In the genomic region with DNA sequence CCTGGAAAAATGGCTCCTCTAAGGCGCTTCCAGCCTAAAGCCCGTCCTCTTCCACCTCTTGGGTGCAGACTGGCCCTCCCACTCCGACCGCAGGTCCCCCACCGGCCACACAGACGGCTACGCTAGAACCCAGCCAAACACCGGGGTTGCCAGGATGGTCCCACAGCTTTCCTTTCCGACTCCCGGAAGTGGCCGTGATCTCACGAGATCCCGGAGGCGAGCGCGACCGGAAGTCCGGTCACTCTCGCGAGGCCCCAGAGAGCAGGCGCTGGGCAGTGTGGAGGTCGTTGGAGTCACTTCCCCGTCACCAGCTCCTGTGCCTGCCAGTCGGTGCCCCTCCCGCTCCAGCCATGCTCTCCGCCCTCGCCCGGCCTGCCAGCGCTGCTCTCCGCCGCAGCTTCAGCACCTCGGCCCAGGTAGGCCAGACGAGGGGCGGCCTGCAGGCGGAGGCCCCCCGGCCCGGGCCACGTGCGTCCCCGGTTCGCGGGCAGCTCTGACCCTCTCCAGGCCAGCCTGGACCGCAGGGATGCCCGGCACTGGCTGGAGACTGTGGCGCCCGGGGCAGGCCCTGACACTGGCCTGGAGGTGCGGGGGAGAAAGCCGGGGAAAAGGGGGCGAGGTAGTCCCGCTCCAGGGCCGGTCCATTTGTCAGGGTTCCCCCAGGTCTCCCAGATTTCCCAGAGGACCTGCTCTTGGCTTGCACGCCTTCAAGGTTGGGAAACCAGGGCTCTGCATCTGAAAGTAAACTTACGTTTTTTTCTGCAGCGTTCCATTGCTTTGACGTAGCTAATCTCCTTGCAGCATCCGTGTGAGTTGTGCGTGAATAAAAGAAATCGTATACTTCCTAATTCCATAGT, we compare ENCODE assay signal across 8 cellular contexts. TPM values are rescaled to one million over a fixed set of nuclear protein-coding genes. Genes with fewer than 3 reads are reported as not detected.
DNase-seq lines count a peak whose midpoint lies in the region; ATAC-seq, FAIRE-seq and TF ChIP-seq lines count a peak whose summit lies in the region.

A gene with protein sequence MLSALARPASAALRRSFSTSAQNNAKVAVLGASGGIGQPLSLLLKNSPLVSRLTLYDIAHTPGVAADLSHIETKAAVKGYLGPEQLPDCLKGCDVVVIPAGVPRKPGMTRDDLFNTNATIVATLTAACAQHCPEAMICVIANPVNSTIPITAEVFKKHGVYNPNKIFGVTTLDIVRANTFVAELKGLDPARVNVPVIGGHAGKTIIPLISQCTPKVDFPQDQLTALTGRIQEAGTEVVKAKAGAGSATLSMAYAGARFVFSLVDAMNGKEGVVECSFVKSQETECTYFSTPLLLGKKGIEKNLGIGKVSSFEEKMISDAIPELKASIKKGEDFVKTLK (plus strand): TSS at position 296 of the 857 bp plus-strand sequence. CDS start 55 bp downstream, at position 351.
A gene with protein sequence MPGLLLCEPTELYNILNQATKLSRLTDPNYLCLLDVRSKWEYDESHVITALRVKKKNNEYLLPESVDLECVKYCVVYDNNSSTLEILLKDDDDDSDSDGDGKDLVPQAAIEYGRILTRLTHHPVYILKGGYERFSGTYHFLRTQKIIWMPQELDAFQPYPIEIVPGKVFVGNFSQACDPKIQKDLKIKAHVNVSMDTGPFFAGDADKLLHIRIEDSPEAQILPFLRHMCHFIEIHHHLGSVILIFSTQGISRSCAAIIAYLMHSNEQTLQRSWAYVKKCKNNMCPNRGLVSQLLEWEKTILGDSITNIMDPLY (minus strand): TSS at position 190 of the 857 bp plus-strand sequence. CDS start 17,477 bp downstream, outside the sequence.

- peaks cover 0 to 1% (median 0%) of the 10 kb centered on the region in 7 donors for H3K9me3 Mint-ChIP-seq in CD4-positive, CD25-positive, alpha-beta regulatory T cell

- 1% methylated on average over 19 of the region's 58 CpGs for WGBS in HepG2 (ENCODE audit: low lambda C conversion rate)

- H3K4me3 Mint-ChIP-seq in CD4-positive, CD25-positive, alpha-beta regulatory T cell = peak within 1 kb of the TSS; percentile 96 to 98 (median 98)

- H3K4me1 ChIP-seq in CD4-positive, CD25-positive, alpha-beta regulatory T cell (ENCODE audit: control insufficient read depth, insufficient read depth, low read length, poor library complexity, severe bottlenecking) = peaks cover 51% of the 10 kb centered on the region
- H3K4me1 ChIP-seq in HepG2 (ENCODE audit: insufficient read depth, low read length) = peaks cover 63% of the 10 kb centered on the region

- BruUV-seq in HepG2 (replicated peaks; lab: Mats Ljungman, UMichigan) = TSS peak; percentile 73

- H4K20me1 ChIP-seq in HepG2 (ENCODE audit: insufficient read depth, low read length) = no peaks in the 10 kb centered on the region

- peak within 1 kb of the TSS; percentile 92 for H3K4me2 ChIP-seq in HepG2 (ENCODE audit: low read depth, low read length)

- TF ChIP-seq EP300 in HepG2 (IDR thresholded peaks at IDR 0.05; ENCODE audit: low read depth in 2 of 2, low read length in 2 of 2) (0 out of 4 replicates have a peak, but pooled peaks of 1 of the 2 experiments have one; percentile 16), HepG2 (CRISPR knock-in tag; IDR thresholded peaks at IDR 0.05; ENCODE audit: borderline replicate concordance) (peak; percentile 50; the same call in 1 of the 2 replicates)

- no peaks in the 10 kb centered on the region for H3K9me3 ChIP-seq in CD4-positive, CD25-positive, alpha-beta regulatory T cell (ENCODE audit: control insufficient read depth in 2 of 2, low read length in 2 of 2)
- H3K9me3 ChIP-seq in HepG2 (ENCODE audit: low read length) = no peaks in the 10 kb centered on the region

- H3K36me3 ChIP-seq in CD4-positive, CD25-positive, alpha-beta regulatory T cell (ENCODE audit: control insufficient read depth, insufficient read depth, low read length) = peaks cover 2% of the 10 kb centered on the region
- H3K36me3 ChIP-seq in HepG2 (replicated peaks in 1 of 2; ENCODE audit: control insufficient read depth in 1 of 2, insufficient read depth in 2 of 2, low read length in 2 of 2) = peaks cover 1 to 23% of the 10 kb centered on the region in 2 experiments; a peak in 4 of 5 replicates

- POLR2A ChIA-PET in HepG2 (lab: Yijun Ruan, JAX) = interaction anchor here (0.9 to 2.4 kb wide), 21 partner anchors 8 to 169 kb away, joined by 3 to 16 read pairs (median 5); a partner anchor contains a TSS

- FAIRE-seq in HepG2 (lab: Jason Lieb, UNC) = peak; percentile 86

- in situ Hi-C loops in HepG2 (cut with HindIII; ENCODE audit: extremely low pct_ligation_motif_present, low pct_unique_long_range_greater_than_20kb) = no loop called here

- H2AFZ ChIP-seq in HepG2 (ENCODE audit: low read length) = peak within 1 kb of the TSS; percentile 29

- no peak; the same call in 1 of the 2 replicates for TF ChIP-seq CTCF in HepG2 (CRISPR knock-in tag; IDR thresholded peaks at IDR 0.05)

- peak; percentile 82 to 95 (median 86) for DNase-seq in CD4-positive, CD25-positive, alpha-beta regulatory T cell
- DNase-seq in NCI-H748 treated with DMSO at 0.1 percent for 48 hours (lab: John Stamatoyannopoulos, UW) (peak; percentile 83), dermis blood vessel endothelial cell (peak; percentile 98), HepG2 (ENCODE audit: low spot score) (peak; percentile 95)
- DNase-seq in activated CD4-positive, alpha-beta T cell treated with anti-CD3 and anti-CD28 coated beads, Interleukin-2, amount 50 U/mL, for 48 hours = peak; percentile 91 to 93
- DNase-seq in stimulated activated CD4-positive, alpha-beta T cell treated with anti-CD3 and anti-CD28 coated beads, Interleukin-2, amount 100 ng/mL, for 48 hours = peak; percentile 85 to 87

- H3K79me2 ChIP-seq in HepG2 (ENCODE audit: insufficient read depth, low read length) = peaks cover 63% of the 10 kb centered on the region

- ATAC-seq in CD4-positive, CD25-positive, alpha-beta regulatory T cell (ENCODE audit: low read depth in 2 of 2) = peak; percentile 84 to 86
- ATAC-seq in GM19397 (IDR thresholded peaks at IDR 0.05; ENCODE audit: unreplicated experiment) (peak; percentile 94), HG03565 (IDR thresholded peaks at IDR 0.05; ENCODE audit: unreplicated experiment) (peak; percentile 94), HepG2 (peak; percentile 97)

- H3K27ac Mint-ChIP-seq in CD4-positive, CD25-positive, alpha-beta regulatory T cell = peak within 1 kb of the TSS; percentile 97 to 99 (median 99)

- peak within 1 kb of the TSS; percentile 91 for H3K27ac ChIP-seq in CD4-positive, CD25-positive, alpha-beta regulatory T cell (ENCODE audit: insufficient read depth, low read length, poor library complexity, severe bottlenecking)
- peak within 1 kb of the TSS; percentile 90 for H3K27ac ChIP-seq in HepG2 (ENCODE audit: extremely low read length, insufficient read depth, low read length)

- H3K36me3 Mint-ChIP-seq in CD4-positive, CD25-positive, alpha-beta regulatory T cell = peaks cover 30% of the 10 kb centered on the region

- H3K9ac ChIP-seq in HepG2 (ENCODE audit: insufficient read depth, low read depth, low read length) = peak within 1 kb of the TSS; percentile 99

- H3K4me1 Mint-ChIP-seq in CD4-positive, CD25-positive, alpha-beta regulatory T cell = peaks cover 13 to 76% (median 42%) of the 10 kb centered on the region in 4 donors

- TF ChIP-seq RAD21 in HepG2 (CRISPR knock-in tag; IDR thresholded peaks at IDR 0.05) = peak; percentile 13; the same call in 1 of the 2 replicates

- TF ChIP-seq POLR2A in HepG2 (IDR thresholded peaks at IDR 0.05; ENCODE audit: insufficient read depth in 1 of 2, low read depth in 2 of 2, low read length in 2 of 2) = peak; percentile 89 to 92

- peak within 1 kb of the TSS; percentile 97 for H3K4me3 ChIP-seq in CD4-positive, CD25-positive, alpha-beta regulatory T cell (ENCODE audit: low read depth, low read length)
- peak within 1 kb of the TSS; percentile 86 to 98 (median 95) for H3K4me3 ChIP-seq in HepG2 (replicated peaks in 1 of 3; ENCODE audit: insufficient read depth in 1 of 3, low read depth in 2 of 3, low read length in 3 of 3)

- CTCF ChIA-PET in HepG2 (lab: Yijun Ruan, JAX; ENCODE audit: low intra/inter-chr PET ratio, low total read pairs) = no interaction called here

- no peaks in the 10 kb centered on the region for H3K27me3 Mint-ChIP-seq in CD4-positive, CD25-positive, alpha-beta regulatory T cell

- intact Hi-C loops in HepG2 (cut with micrococcal nuclease; ENCODE audit: unreplicated experiment) = loop anchor here (5.0 kb wide), 1 partner anchor 84 kb away; no protein-coding TSS in a partner anchor

- H3K27me3 ChIP-seq in CD4-positive, CD25-positive, alpha-beta regulatory T cell (ENCODE audit: control insufficient read depth, insufficient read depth, low read length) = no peaks in the 10 kb centered on the region
- H3K27me3 ChIP-seq in HepG2 (ENCODE audit: control insufficient read depth in 1 of 2, insufficient read depth in 2 of 2, low read length in 2 of 2) = no peaks in the 10 kb centered on the region; a peak in 1 of 5 replicates

RNA-seq across cellular contexts. Expression of the first gene that starts in this region (rescaled TPM):
- total RNA-seq in CD4-positive, CD25-positive, alpha-beta regulatory T cell = 70.6 TPM
- polyA plus RNA-seq in CD4-positive, CD25-positive, alpha-beta regulatory T cell = 100 to 1,000 TPM; 151 to 237 (median 178) TPM
- 34.0 and 52.2 TPM in 2 replicates for total RNA-seq in dermis blood vessel endothelial cell
- 90.3 and 107 TPM in 2 replicates for total RNA-seq in HepG2 (2016; rRNA removed; fragmentation: Illumina TruSeq; extraction: Trizol)
- total RNA-seq in HepG2 (2016; cell fraction: cytosol; rRNA removed; fragmentation: Illumina TruSeq; extraction: Trizol; ENCODE audit: low read depth) = 35.9 and 38.8 TPM in 2 replicates
- 93.0 and 94.6 TPM in 2 replicates for total RNA-seq in HepG2 (2016; cell fraction: insoluble cytoplasmic fraction; rRNA removed; fragmentation: Illumina TruSeq; extraction: Trizol)
- total RNA-seq in HepG2 (2016; cell fraction: membrane; rRNA removed; fragmentation: Illumina TruSeq; extraction: Trizol) = 44.2 and 48.6 TPM in 2 replicates
- total RNA-seq in HepG2 (2016; cell fraction: nucleus; rRNA removed; fragmentation: Illumina TruSeq; extraction: Trizol) = 45.4 and 53.0 TPM in 2 replicates
- 81.4 and 90.1 TPM in 2 replicates for polyA plus RNA-seq in HepG2 (2011; rRNA removed)
- polyA plus RNA-seq in HepG2 (2011; cell fraction: cytosol; rRNA removed) = 48.1 and 61.9 TPM in 2 replicates
- 51.2 and 52.4 TPM in 2 replicates for polyA plus RNA-seq in HepG2 (2011; cell fraction: nucleus; rRNA removed)
- polyA plus RNA-seq in HepG2 (2012) = 126 and 145 TPM in 2 replicates
- 80.9 and 96.5 TPM in 2 replicates for polyA plus RNA-seq in HepG2 (2016; cell fraction: cytosol; fragmentation: Illumina TruSeq; extraction: Trizol; ENCODE audit: low read depth)
- polyA plus RNA-seq in HepG2 (2016; cell fraction: insoluble cytoplasmic fraction; fragmentation: Illumina TruSeq; extraction: Trizol; ENCODE audit: low read depth) = 203 and 256 TPM in 2 replicates
- polyA plus RNA-seq in HepG2 (2016; cell fraction: membrane; fragmentation: Illumina TruSeq; extraction: Trizol; ENCODE audit: low read depth) = 77.6 and 81.5 TPM in 2 replicates
- 113 and 123 TPM in 2 replicates for polyA plus RNA-seq in HepG2 (2016; cell fraction: nucleus; fragmentation: Illumina TruSeq; extraction: Trizol; ENCODE audit: insufficient read depth, low read depth)
- polyA minus RNA-seq in HepG2 (2011; rRNA and poly(A)+ RNA removed; ENCODE audit: low replicate concordance) = 189 and 195 TPM in 2 replicates
- polyA minus RNA-seq in HepG2 (2011; cell fraction: cytosol; rRNA and poly(A)+ RNA removed) = 86.4 and 103 TPM in 2 replicates
- 29.9 and 37.8 TPM in 2 replicates for polyA minus RNA-seq in HepG2 (2011; cell fraction: nucleus; rRNA and poly(A)+ RNA removed)

RNA-seq across cellular contexts. Expression of the second gene that starts in this region (rescaled TPM):
- total RNA-seq in CD4-positive, CD25-positive, alpha-beta regulatory T cell = 16.8 TPM
- 10 to 100 TPM; 61.9 to 80.8 (median 64.6) TPM for polyA plus RNA-seq in CD4-positive, CD25-positive, alpha-beta regulatory T cell
- total RNA-seq in dermis blood vessel endothelial cell (28.1 and 38.3 TPM in 2 replicates), HepG2 (2016; rRNA removed; fragmentation: Illumina TruSeq; extraction: Trizol) (23.9 and 28.0 TPM in 2 replicates)
- total RNA-seq in HepG2 (2016; cell fraction: cytosol; rRNA removed; fragmentation: Illumina TruSeq; extraction: Trizol; ENCODE audit: low read depth) = 13.7 and 16.8 TPM in 2 replicates
- total RNA-seq in HepG2 (2016; cell fraction: insoluble cytoplasmic fraction; rRNA removed; fragmentation: Illumina TruSeq; extraction: Trizol) = 21.2 and 33.5 TPM in 2 replicates
- 15.6 and 15.7 TPM in 2 replicates for total RNA-seq in HepG2 (2016; cell fraction: membrane; rRNA removed; fragmentation: Illumina TruSeq; extraction: Trizol)
- 13.0 and 16.7 TPM in 2 replicates for total RNA-seq in HepG2 (2016; cell fraction: nucleus; rRNA removed; fragmentation: Illumina TruSeq; extraction: Trizol)
- polyA plus RNA-seq in HepG2 (2011; rRNA removed) = 36.0 and 38.3 TPM in 2 replicates
- 47.3 and 50.3 TPM in 2 replicates for polyA plus RNA-seq in HepG2 (2011; cell fraction: cytosol; rRNA removed)
- polyA plus RNA-seq in HepG2 (2011; cell fraction: nucleus; rRNA removed) = 19.1 and 23.0 TPM in 2 replicates
- 20.3 and 22.3 TPM in 2 replicates for polyA plus RNA-seq in HepG2 (2012)
- 17.6 and 20.9 TPM in 2 replicates for polyA plus RNA-seq in HepG2 (2016; cell fraction: cytosol; fragmentation: Illumina TruSeq; extraction: Trizol; ENCODE audit: low read depth)
- polyA plus RNA-seq in HepG2 (2016; cell fraction: insoluble cytoplasmic fraction; fragmentation: Illumina TruSeq; extraction: Trizol; ENCODE audit: low read depth) = 42.1 and 47.6 TPM in 2 replicates
- polyA plus RNA-seq in HepG2 (2016; cell fraction: membrane; fragmentation: Illumina TruSeq; extraction: Trizol; ENCODE audit: low read depth) = 19.0 and 20.3 TPM in 2 replicates
- 26.3 and 27.9 TPM in 2 replicates for polyA plus RNA-seq in HepG2 (2016; cell fraction: nucleus; fragmentation: Illumina TruSeq; extraction: Trizol; ENCODE audit: insufficient read depth, low read depth)
- 18.8 and 29.8 TPM in 2 replicates for polyA minus RNA-seq in HepG2 (2011; rRNA and poly(A)+ RNA removed; ENCODE audit: low replicate concordance)
- polyA minus RNA-seq in HepG2 (2011; cell fraction: cytosol; rRNA and poly(A)+ RNA removed) = 7.5 and 9.2 TPM in 2 replicates
- 8.9 and 10.7 TPM in 2 replicates for polyA minus RNA-seq in HepG2 (2011; cell fraction: nucleus; rRNA and poly(A)+ RNA removed)

Comparison
In these comparisons a context has a peak if more than half of its experiments do, and no peak if none do; other contexts are left out.
1. Peak in every context shown above with its lines: DNase-seq, ATAC-seq, H3K4me3 ChIP-seq and H3K27ac ChIP-seq.